Comparison of ENCODE assay signal across 8 cellular contexts in genomic region chr2:11749646-11750349, GRCh38. TPM values are rescaled to one million over a fixed set of nuclear protein-coding genes. Genes with fewer than 3 reads are reported as not detected.
A peak's percentile ranks its signal among the peaks of the same experiment; 100 is the strongest.
DNase-seq lines count a peak whose midpoint lies in the region; ATAC-seq, FAIRE-seq and TF ChIP-seq lines count a peak whose summit lies in the region.

No MANE protein-coding gene starts in this region.

- no peaks in the 10 kb centered on the region for H3K27me3 Mint-ChIP-seq in activated naive CD8-positive, alpha-beta T cell treated with anti-CD3 and anti-CD28 coated beads, Interleukin-2, amount 50 U/mL, for 24 hours
- H3K27me3 Mint-ChIP-seq in nephron progenitor cell (ENCODE audit: low read depth, poor library complexity): peaks cover 2% of the 10 kb centered on the region

- peaks cover 89% of the 10 kb centered on the region for H3K4me1 Mint-ChIP-seq in activated naive CD8-positive, alpha-beta T cell treated with anti-CD3 and anti-CD28 coated beads, Interleukin-2, amount 50 U/mL, for 24 hours
- peaks cover 86% of the 10 kb centered on the region for H3K4me1 Mint-ChIP-seq in nephron progenitor cell

- peak overlapping the region; percentile 94 for H3K4me3 Mint-ChIP-seq in activated naive CD8-positive, alpha-beta T cell treated with anti-CD3 and anti-CD28 coated beads, Interleukin-2, amount 50 U/mL, for 24 hours
- peak overlapping the region; percentile 47 for H3K4me3 Mint-ChIP-seq in nephron progenitor cell

- ATAC-seq in HG02759 (IDR thresholded peaks at IDR 0.05; ENCODE audit: unreplicated experiment): peak; percentile 19
- ATAC-seq in activated naive CD8-positive, alpha-beta T cell treated with anti-CD3 and anti-CD28 coated beads, Interleukin-2, amount 50 U/mL, for 24 hours: no peak

- H3K27ac Mint-ChIP-seq in activated naive CD8-positive, alpha-beta T cell treated with anti-CD3 and anti-CD28 coated beads, Interleukin-2, amount 50 U/mL, for 24 hours: peak overlapping the region; percentile 88
- H3K27ac Mint-ChIP-seq in nephron progenitor cell: no peak overlapping the region

- H3K9me3 Mint-ChIP-seq in activated naive CD8-positive, alpha-beta T cell treated with anti-CD3 and anti-CD28 coated beads, Interleukin-2, amount 50 U/mL, for 24 hours: no peaks in the 10 kb centered on the region
- no peaks in the 10 kb centered on the region for H3K9me3 Mint-ChIP-seq in nephron progenitor cell

- TF ChIP-seq CTCF in nephron progenitor cell (IDR thresholded peaks at IDR 0.05) (no peak), D721Med (IDR thresholded peaks at IDR 0.05; ENCODE audit: insufficient read depth, missing control alignments) (no peak)

- H3K36me3 Mint-ChIP-seq in activated naive CD8-positive, alpha-beta T cell treated with anti-CD3 and anti-CD28 coated beads, Interleukin-2, amount 50 U/mL, for 24 hours (ENCODE audit: low read depth): no peaks in the 10 kb centered on the region
- H3K36me3 Mint-ChIP-seq in nephron progenitor cell (ENCODE audit: low read depth): no peaks in the 10 kb centered on the region

- no peak for TF ChIP-seq POLR2A in GM12891 (IDR thresholded peaks at IDR 0.05; ENCODE audit: low read depth, low read length)

- no peak for DNase-seq in GM12891 (ENCODE audit: insufficient read length, low spot score)
- no peak for DNase-seq in activated naive CD8-positive, alpha-beta T cell treated with anti-CD3 and anti-CD28 coated beads, Interleukin-2, amount 50 U/mL, for 24 hours
- DNase-seq in nephron progenitor cell: no peak
- no peak for DNase-seq in DMS79 treated with DMSO at 0.1 percent for 48 hours (lab: John Stamatoyannopoulos, UW)
- no peak for DNase-seq in D721Med (ENCODE audit: insufficient read length, low spot score)
- DNase-seq in NCI-H2227 (lab: John Stamatoyannopoulos, UW; ENCODE audit: unreplicated experiment): no peak
- DNase-seq in NCI-H2227 treated with DMSO at 0.1 percent for 48 hours (lab: John Stamatoyannopoulos, UW): no peak

- peak; percentile 81 for FAIRE-seq in GM12891 (lab: Jason Lieb, UNC)
- no peak for FAIRE-seq in D721Med (lab: Jason Lieb, UNC)

TF ChIP-seq in GM12891, 5 proteins besides CTCF, POLR2A, EP300 and RAD21:
- TF ChIP-seq TAF1 (IDR thresholded peaks at IDR 0.05; ENCODE audit: low read depth, low read length) (no peak), POU2F2 (IDR thresholded peaks at IDR 0.05; ENCODE audit: low read depth, low read length) (peak; percentile 94)
TF ChIP-seq in GM12891: peak in this region for 1.

RNA-seq across cellular contexts. Expression of gene LPIN1, which starts 3.4 kb away (rescaled TPM):
- 11.1 TPM for polyA plus RNA-seq in GM12891 (2012; ENCODE audit: low read depth, missing spikeins)
